13 cellular contexts compared by ENCODE assay signal in the genomic region with DNA sequence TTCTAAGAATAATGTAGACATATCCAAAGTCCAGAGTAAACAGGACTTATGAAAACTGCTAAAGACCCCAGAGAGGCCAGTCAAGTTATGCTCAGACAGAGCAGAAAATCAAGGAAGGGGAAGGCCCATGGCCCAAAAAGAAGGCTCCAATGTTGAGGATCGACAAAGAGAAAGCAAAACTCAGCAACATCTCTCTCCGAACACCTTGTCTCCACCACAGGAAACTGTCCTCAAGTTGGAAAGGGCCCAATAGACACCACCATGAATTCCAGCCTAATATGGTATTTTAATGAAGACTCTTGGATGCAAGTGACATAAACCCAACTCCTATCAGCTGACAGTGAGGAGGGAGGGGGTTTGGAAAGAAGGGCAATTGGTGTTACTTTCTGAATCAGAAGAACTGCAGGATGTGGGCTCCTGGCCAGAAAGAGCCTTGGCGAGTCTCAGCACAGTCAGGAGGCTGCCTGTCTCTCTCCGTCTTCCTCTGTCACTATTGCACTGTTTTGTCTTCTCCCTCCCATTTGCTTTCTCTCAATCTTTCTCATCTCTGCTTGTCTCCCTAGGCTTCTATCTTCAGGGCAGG. TPM values are rescaled to one million over a fixed set of nuclear protein-coding genes. Genes with fewer than 3 reads are reported as not detected.
A peak's percentile ranks its signal among the peaks of the same experiment; 100 is the strongest.
DNase-seq lines count a peak whose midpoint lies in the region; ATAC-seq, FAIRE-seq and TF ChIP-seq lines count a peak whose summit lies in the region.
"Had no signal": no experiment of that assay in that cellular context is flagged by ENCODE, and none has a peak within 500 bp of the region (broad histone marks: within the 10 kb centered on the region; RNA-seq: fewer than 3 reads in every experiment).

No MANE protein-coding gene starts in this region.

- H3K27me3 Mint-ChIP-seq in activated CD4-positive, alpha-beta T cell treated with anti-CD3 and anti-CD28 coated beads, Interleukin-2, amount 10 ng/mL, durations not matched to agents 7 days and 5 days = peaks cover 10% of the 10 kb centered on the region
- H3K27me3 Mint-ChIP-seq in nephron progenitor cell (ENCODE audit: low read depth, poor library complexity) = peaks cover 8% of the 10 kb centered on the region

- POLR2A ChIA-PET in activated CD4-positive, alpha-beta T cell treated with anti-CD3 and anti-CD28 coated beads, Interleukin-2, amount 10 ng/mL, durations not matched to agents 7 days and 5 days (lab: Charles Lee) = no interaction called here

- TF ChIP-seq CTCF in astrocyte of the spinal cord (IDR thresholded peaks at IDR 0.05; ENCODE audit: low read depth, low read length) (no peak), nephron progenitor cell (IDR thresholded peaks at IDR 0.05) (no peak), D721Med (IDR thresholded peaks at IDR 0.05; ENCODE audit: insufficient read depth, missing control alignments) (no peak)

- in situ Hi-C loops in astrocyte of the spinal cord (cut with HindIII; ENCODE audit: low sequenced_read_pairs) = no loop called here

- FAIRE-seq in D721Med (lab: Jason Lieb, UNC) = no peak
- FAIRE-seq: endometrium had no signal

- CTCF ChIA-PET in activated CD4-positive, alpha-beta T cell treated with anti-CD3 and anti-CD28 coated beads, Interleukin-2, amount 10 ng/mL, durations not matched to agents 7 days and 5 days (lab: Charles Lee) = interaction anchor here (0.9 kb wide), 1 partner anchor 97 kb away, joined by 3 read pairs; no protein-coding TSS in a partner anchor

- H3K4me3 ChIP-seq in astrocyte of the spinal cord (ENCODE audit: low read depth, low read length) = no peak overlapping the region

- H3K36me3 Mint-ChIP-seq in activated CD4-positive, alpha-beta T cell treated with anti-CD3 and anti-CD28 coated beads, Interleukin-2, amount 10 ng/mL, durations not matched to agents 7 days and 5 days (ENCODE audit: low read depth) = no peaks in the 10 kb centered on the region
- no peaks in the 10 kb centered on the region for H3K36me3 Mint-ChIP-seq in nephron progenitor cell (ENCODE audit: low read depth)

- peaks cover 5% of the 10 kb centered on the region for H3K4me1 Mint-ChIP-seq in activated CD4-positive, alpha-beta T cell treated with anti-CD3 and anti-CD28 coated beads, Interleukin-2, amount 10 ng/mL, durations not matched to agents 7 days and 5 days
- peaks cover 8% of the 10 kb centered on the region for H3K4me1 Mint-ChIP-seq in nephron progenitor cell

- H3K4me3 Mint-ChIP-seq in activated CD4-positive, alpha-beta T cell treated with anti-CD3 and anti-CD28 coated beads, Interleukin-2, amount 10 ng/mL, durations not matched to agents 7 days and 5 days = no peak overlapping the region
- no peak overlapping the region for H3K4me3 Mint-ChIP-seq in nephron progenitor cell

- no peaks in the 10 kb centered on the region for H3K9me3 Mint-ChIP-seq in activated CD4-positive, alpha-beta T cell treated with anti-CD3 and anti-CD28 coated beads, Interleukin-2, amount 10 ng/mL, durations not matched to agents 7 days and 5 days
- H3K9me3 Mint-ChIP-seq in nephron progenitor cell = no peaks in the 10 kb centered on the region

- ATAC-seq in HG03066 (IDR thresholded peaks at IDR 0.05; ENCODE audit: low read depth, unreplicated experiment) (peak; percentile 54), HG02852 (IDR thresholded peaks at IDR 0.05; ENCODE audit: unreplicated experiment) (no peak)

- DNase-seq in activated CD4-positive, alpha-beta T cell treated with anti-CD3 and anti-CD28 coated beads, Interleukin-2, amount 10 ng/mL, durations not matched to agents 7 days and 5 days = peak; percentile 28
- DNase-seq in activated CD4-positive, alpha-beta T cell treated with anti-CD3 and anti-CD28 coated beads for 4 hours = no peak
- DNase-seq in astrocyte of the spinal cord (ENCODE audit: low read depth, low spot score) = peak; percentile 50
- DNase-seq in nephron progenitor cell = no peak
- DNase-seq in D721Med (ENCODE audit: insufficient read length, low spot score) = no peak
- no peak for DNase-seq in NCI-H2227 treated with DMSO at 0.1 percent for 48 hours (lab: John Stamatoyannopoulos, UW)
- DNase-seq: activated CD4-positive, CD25-positive, alpha-beta regulatory T cell; midbrain; NCI-H345; retina had no signal

- peak overlapping the region; percentile 22 for H3K27ac Mint-ChIP-seq in activated CD4-positive, alpha-beta T cell treated with anti-CD3 and anti-CD28 coated beads, Interleukin-2, amount 10 ng/mL, durations not matched to agents 7 days and 5 days
- peak overlapping the region; percentile 20 for H3K27ac Mint-ChIP-seq in nephron progenitor cell

RNA-seq across cellular contexts. Expression of a gene that starts 40.4 kb away (rescaled TPM):
- total RNA-seq in activated CD4-positive, alpha-beta T cell treated with anti-CD3 and anti-CD28 coated beads, Interleukin-2, amount 10 ng/mL, durations not matched to agents 7 days and 5 days = not detected

Comparison
In these comparisons a context has a peak if more than half of its experiments do, and no peak if none do; other contexts are left out.
1. DNase-seq: peak in activated CD4-positive, alpha-beta T cell treated with anti-CD3 and anti-CD28 coated beads, Interleukin-2, amount 10 ng/mL, durations not matched to agents 7 days and 5 days (single experiment) and astrocyte of the spinal cord (single experiment); none in activated CD4-positive, alpha-beta T cell treated with anti-CD3 and anti-CD28 coated beads for 4 hours (0 of 2), nephron progenitor cell (single experiment), D721Med (single experiment) and NCI-H2227 treated with DMSO at 0.1 percent for 48 hours (single experiment).